ENCODE assay signal across 11 cellular contexts in the genomic region with DNA sequence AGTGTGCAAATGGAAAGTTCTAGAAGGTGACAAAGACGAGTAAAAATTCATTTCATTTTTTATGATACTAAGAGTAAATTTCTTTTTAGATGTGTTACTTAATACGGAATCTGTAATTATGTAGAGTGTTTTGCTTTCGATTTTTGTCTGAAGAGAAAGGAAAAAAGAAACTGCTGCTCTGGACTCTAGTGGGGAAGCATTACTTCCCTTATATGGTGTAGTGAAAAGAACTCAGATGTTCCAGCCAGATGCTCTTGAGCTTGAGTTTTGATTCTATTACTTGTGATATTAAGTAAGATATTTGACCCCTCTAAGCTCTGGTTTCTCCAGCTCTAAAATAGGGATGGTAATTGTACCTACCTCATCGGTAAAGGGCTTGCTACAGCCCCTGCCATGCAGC. TPM values are rescaled to one million over a fixed set of nuclear protein-coding genes. Genes with fewer than 3 reads are reported as not detected.
DNase-seq lines count a peak whose midpoint lies in the region; ATAC-seq, FAIRE-seq and TF ChIP-seq lines count a peak whose summit lies in the region.
"Had no signal": no experiment of that assay in that cellular context is flagged by ENCODE, and none has a peak within 500 bp of the region (broad histone marks: within the 10 kb centered on the region; RNA-seq: fewer than 3 reads in every experiment).

No MANE protein-coding gene starts in this region.

- no peak for TF ChIP-seq EP300 in esophagus muscularis mucosa (IDR thresholded peaks at IDR 0.05)

- no peak for TF ChIP-seq POLR2A in GM12892 (IDR thresholded peaks at IDR 0.05; ENCODE audit: low read depth, low read length)
- TF ChIP-seq POLR2A in esophagus muscularis mucosa (IDR thresholded peaks at IDR 0.05; ENCODE audit: low read depth): no peak

- H3K36me3 ChIP-seq in esophagus muscularis mucosa: no peaks in the 10 kb centered on the region
- H3K36me3 ChIP-seq: pancreas had no signal

- FAIRE-seq in GM12892 (lab: Jason Lieb, UNC): peak; percentile 33

- H3K27me3 Mint-ChIP-seq in immature natural killer cell (ENCODE audit: low read depth in 3 of 3): peaks cover 0 to 6% (median 0%) of the 10 kb centered on the region in 3 donors
- H3K27me3 Mint-ChIP-seq: dendritic cell treated with granulocyte-macrophage colony-stimulating factor and Interleukin-4, amounts not matched to agents 40 ng/mL and 50 ng/mL, for 4 days had no signal

- no peaks in the 10 kb centered on the region for H3K9me3 Mint-ChIP-seq in immature natural killer cell
- H3K9me3 Mint-ChIP-seq: H9 had no signal

- peak overlapping the region in 3 of 4 donors; percentile 51 to 62 (median 58) for H3K27ac ChIP-seq in esophagus muscularis mucosa (replicated peaks in 1 of 4)
- H3K27ac ChIP-seq: pancreas had no signal

- ATAC-seq in GM19463 (IDR thresholded peaks at IDR 0.05; ENCODE audit: unreplicated experiment) (peak; percentile 61), HG03280 (IDR thresholded peaks at IDR 0.05; ENCODE audit: unreplicated experiment) (peak; percentile 67)
- ATAC-seq: pancreas had no signal

- no peaks in the 10 kb centered on the region for H3K27me3 ChIP-seq in esophagus muscularis mucosa
- H3K27me3 ChIP-seq: pancreas had no signal

- intact Hi-C loops in esophagus muscularis mucosa (cut with DNase I): loop anchor here (5.0 kb wide), 1 partner anchor 62 kb away; no protein-coding TSS in a partner anchor

- peak overlapping the region in 1 of 5 donors; percentile 21 for H3K4me3 Mint-ChIP-seq in immature natural killer cell
- H3K4me3 Mint-ChIP-seq: dendritic cell treated with granulocyte-macrophage colony-stimulating factor and Interleukin-4, amounts not matched to agents 40 ng/mL and 50 ng/mL, for 4 days; H9 had no signal

- peak overlapping the region in 1 of 6 donors; percentile 56 for H3K27ac Mint-ChIP-seq in immature natural killer cell
- H3K27ac Mint-ChIP-seq: dendritic cell treated with granulocyte-macrophage colony-stimulating factor and Interleukin-4, amounts not matched to agents 40 ng/mL and 50 ng/mL, for 4 days; H9 had no signal

- H3K36me3 Mint-ChIP-seq in immature natural killer cell: no peaks in the 10 kb centered on the region

- 36% methylated on average over 4 of the region's 4 CpGs for WGBS in esophagus muscularis mucosa

- no peaks in the 10 kb centered on the region for H3K9me3 ChIP-seq in esophagus muscularis mucosa
- H3K9me3 ChIP-seq: pancreas had no signal

- no peak for TF ChIP-seq CTCF in esophagus muscularis mucosa (IDR thresholded peaks at IDR 0.05)

- H3K4me1 ChIP-seq in esophagus muscularis mucosa: peaks cover 0 to 11% (median 6%) of the 10 kb centered on the region in 4 donors
- H3K4me1 ChIP-seq: pancreas had no signal

- H3K4me1 Mint-ChIP-seq in immature natural killer cell: peaks cover 0 to 19% of the 10 kb centered on the region in 2 donors

- DNase-seq in GM12892 (ENCODE audit: insufficient read length): no peak
- DNase-seq in esophagus muscularis mucosa (ENCODE audit: extremely low spot score): peak; percentile 7
- no peak for DNase-seq in dedifferentiated amniotic fluid mesenchymal stem cell (ENCODE audit: extremely low spot score)
- no peak for DNase-seq in immature natural killer cell
- DNase-seq in COLO668 (lab: John Stamatoyannopoulos, UW; ENCODE audit: unreplicated experiment): no peak
- no peak for DNase-seq in NCI-H1436 (lab: John Stamatoyannopoulos, UW)
- DNase-seq: H9, pancreas had no signal

- H3K4me3 ChIP-seq in esophagus muscularis mucosa: peak overlapping the region in 2 of 4 donors; percentile 9 to 11
- H3K4me3 ChIP-seq: pancreas had no signal

RNA-seq across cellular contexts. Expression of a gene that starts 12.2 kb away (rescaled TPM):
- polyA plus RNA-seq in GM12892 (2012; ENCODE audit: missing spikeins): 0.25 TPM
- total RNA-seq in esophagus muscularis mucosa: 10 to 100 TPM; 19.5 to 46.7 (median 22.9) TPM
- not detected for polyA plus RNA-seq in immature natural killer cell

RNA-seq across cellular contexts. Expression of a gene that starts 29.8 kb away (rescaled TPM):
- polyA plus RNA-seq in GM12892 (2012; ENCODE audit: missing spikeins): 37.1 TPM
- 10 to 100 TPM; 19.0 to 25.7 (median 23.5) TPM for total RNA-seq in esophagus muscularis mucosa
- polyA plus RNA-seq in immature natural killer cell: 10 to 100 TPM; 26.9 to 51.6 (median 51.4) TPM
